In the genomic region with DNA sequence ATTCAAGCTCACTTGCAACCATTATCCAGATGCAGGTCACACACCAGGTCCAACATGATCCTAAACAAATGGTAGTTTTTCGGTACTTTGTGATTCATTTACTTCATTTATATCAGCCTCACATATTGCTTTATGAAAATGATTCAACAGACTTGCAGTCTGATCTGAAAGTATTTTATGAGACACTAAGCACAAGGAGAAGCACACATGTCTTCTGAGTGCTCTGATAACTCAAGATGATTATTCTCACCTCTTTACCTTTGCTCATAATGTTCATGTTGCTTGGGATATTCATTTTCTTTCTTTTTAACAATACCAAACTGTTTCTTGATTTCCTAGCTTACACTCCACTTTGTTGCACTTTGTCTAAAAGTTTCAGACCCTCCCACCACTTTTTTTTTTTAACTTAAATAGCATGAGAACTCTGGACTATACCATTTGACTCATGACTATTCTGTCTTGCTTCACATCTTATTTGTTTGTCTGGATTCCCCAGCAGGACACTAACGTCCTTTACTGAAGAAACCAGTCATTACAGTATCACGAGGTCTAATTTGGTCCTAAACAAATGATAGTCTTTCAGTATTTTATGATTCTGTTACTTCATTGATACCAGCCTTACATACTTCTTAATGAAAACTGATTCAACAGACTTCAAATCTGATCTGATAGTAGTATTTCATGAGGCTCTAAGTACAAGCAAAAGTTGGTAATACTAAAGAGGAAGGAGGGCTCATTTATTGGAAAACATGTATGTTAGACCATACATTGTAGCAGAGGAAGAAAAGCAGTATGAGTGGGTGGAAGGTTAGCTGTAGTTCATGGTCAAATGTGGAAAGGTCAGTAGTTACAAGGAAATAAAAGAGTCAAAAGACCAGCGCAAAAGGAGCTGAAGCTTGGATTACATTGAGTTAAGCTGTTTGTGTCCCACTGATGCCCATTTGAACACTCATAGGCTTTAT, we compare ENCODE assay signal across 13 cellular contexts.
DNase-seq lines count a peak whose midpoint lies in the region; ATAC-seq and TF ChIP-seq lines count a peak whose summit lies in the region.
"Had no signal": no experiment of that assay in that cellular context is flagged by ENCODE, and none has a peak within 500 bp of the region (broad histone marks: within the 10 kb centered on the region; RNA-seq: fewer than 3 reads in every experiment).

No MANE protein-coding gene starts in this region.

- no peak overlapping the region for H3K4me3 Mint-ChIP-seq in T-helper 2 cell treated with Interferon-gamma antibody and Interleukin-4, amounts not matched to agents 5 μg/mL and 100 μg/mL, for 36 hours
- no peak overlapping the region for H3K4me3 Mint-ChIP-seq in effector memory CD8-positive, alpha-beta T cell
- H3K4me3 Mint-ChIP-seq: naive thymus-derived CD4-positive, alpha-beta T cell; WTC11 had no signal

- no peak for DNase-seq in T-helper 2 cell treated with Interferon-gamma antibody and Interleukin-4, amounts not matched to agents 5 μg/mL and 100 μg/mL, for 36 hours (ENCODE audit: low spot score)
- no peak for DNase-seq in effector memory CD8-positive, alpha-beta T cell
- no peak for DNase-seq in superior temporal gyrus (ENCODE audit: extremely low spot score)
- DNase-seq in psoas muscle = no peak
- DNase-seq in C1 segment of cervical spinal cord (lab: John Stamatoyannopoulos, UW) = no peak
- DNase-seq: amniotic stem cell; DND-41; naive thymus-derived CD4-positive, alpha-beta T cell; NCI-H1105 had no signal

- no peak overlapping the region for H3K4me3 ChIP-seq in psoas muscle

- TF ChIP-seq CTCF in psoas muscle (IDR thresholded peaks at IDR 0.05) = no peak

- WGBS in psoas muscle, 3 donors = 82 to 85% (median 84%) methylated on average over 4 of the region's 4 CpGs

- ATAC-seq in GM18519 (IDR thresholded peaks at IDR 0.05; ENCODE audit: low FRiP score, unreplicated experiment) (peak; percentile 81), GM19467 (IDR thresholded peaks at IDR 0.05; ENCODE audit: unreplicated experiment) (peak; percentile 59), HG02973 (IDR thresholded peaks at IDR 0.05; ENCODE audit: unreplicated experiment) (peak; percentile 81), psoas muscle (no peak)
- no peak for ATAC-seq in effector memory CD8-positive, alpha-beta T cell (replicated peaks)
- ATAC-seq: naive thymus-derived CD4-positive, alpha-beta T cell; WTC11 had no signal

- H3K27me3 ChIP-seq in psoas muscle (ENCODE audit: insufficient read depth in 3 of 3, low read length in 2 of 3) = no peaks in the 10 kb centered on the region

- H3K27me3 Mint-ChIP-seq in T-helper 2 cell treated with Interferon-gamma antibody and Interleukin-4, amounts not matched to agents 5 μg/mL and 100 μg/mL, for 36 hours (ENCODE audit: low read depth) = no peaks in the 10 kb centered on the region
- H3K27me3 Mint-ChIP-seq in effector memory CD8-positive, alpha-beta T cell = no peaks in the 10 kb centered on the region

- no peaks in the 10 kb centered on the region for H3K36me3 ChIP-seq in psoas muscle (ENCODE audit: insufficient read depth in 1 of 2, low read depth in 1 of 2)

- peak overlapping the region; percentile 6 for H3K27ac Mint-ChIP-seq in T-helper 2 cell treated with Interferon-gamma antibody and Interleukin-4, amounts not matched to agents 5 μg/mL and 100 μg/mL, for 36 hours
- H3K27ac Mint-ChIP-seq in effector memory CD8-positive, alpha-beta T cell = peak overlapping the region in 1 of 2 donors; percentile 60
- H3K27ac Mint-ChIP-seq: naive thymus-derived CD4-positive, alpha-beta T cell; WTC11 had no signal

- no peaks in the 10 kb centered on the region for H3K9me3 ChIP-seq in psoas muscle

- H3K27ac ChIP-seq in psoas muscle = no peak overlapping the region

- H3K4me1 ChIP-seq in psoas muscle = no peaks in the 10 kb centered on the region

- peaks cover 6% of the 10 kb centered on the region for H3K36me3 Mint-ChIP-seq in T-helper 2 cell treated with Interferon-gamma antibody and Interleukin-4, amounts not matched to agents 5 μg/mL and 100 μg/mL, for 36 hours (ENCODE audit: low read depth)
- H3K36me3 Mint-ChIP-seq in effector memory CD8-positive, alpha-beta T cell (ENCODE audit: insufficient read depth) = no peaks in the 10 kb centered on the region
- H3K36me3 Mint-ChIP-seq: WTC11 had no signal

- intact Hi-C loops in psoas muscle (cut with DNase I) = no loop called here

- peaks cover 44% of the 10 kb centered on the region for H3K4me1 Mint-ChIP-seq in T-helper 2 cell treated with Interferon-gamma antibody and Interleukin-4, amounts not matched to agents 5 μg/mL and 100 μg/mL, for 36 hours (ENCODE audit: low read depth)
- peaks cover 2 to 4% of the 10 kb centered on the region in 2 donors for H3K4me1 Mint-ChIP-seq in effector memory CD8-positive, alpha-beta T cell (ENCODE audit: low read depth in 2 of 2)

- H3K9me3 Mint-ChIP-seq in T-helper 2 cell treated with Interferon-gamma antibody and Interleukin-4, amounts not matched to agents 5 μg/mL and 100 μg/mL, for 36 hours = no peaks in the 10 kb centered on the region
- no peaks in the 10 kb centered on the region for H3K9me3 Mint-ChIP-seq in effector memory CD8-positive, alpha-beta T cell
- H3K9me3 Mint-ChIP-seq: WTC11 had no signal

Comparison
In these comparisons a context has a peak if more than half of its experiments do, and no peak if none do; other contexts are left out.
1. ATAC-seq: peak in GM18519 (single experiment), GM19467 (single experiment) and HG02973 (single experiment); none in effector memory CD8-positive, alpha-beta T cell (single experiment) and psoas muscle (0 of 4).